Comparison of ENCODE assay signal across 12 cellular contexts in the genomic region with DNA sequence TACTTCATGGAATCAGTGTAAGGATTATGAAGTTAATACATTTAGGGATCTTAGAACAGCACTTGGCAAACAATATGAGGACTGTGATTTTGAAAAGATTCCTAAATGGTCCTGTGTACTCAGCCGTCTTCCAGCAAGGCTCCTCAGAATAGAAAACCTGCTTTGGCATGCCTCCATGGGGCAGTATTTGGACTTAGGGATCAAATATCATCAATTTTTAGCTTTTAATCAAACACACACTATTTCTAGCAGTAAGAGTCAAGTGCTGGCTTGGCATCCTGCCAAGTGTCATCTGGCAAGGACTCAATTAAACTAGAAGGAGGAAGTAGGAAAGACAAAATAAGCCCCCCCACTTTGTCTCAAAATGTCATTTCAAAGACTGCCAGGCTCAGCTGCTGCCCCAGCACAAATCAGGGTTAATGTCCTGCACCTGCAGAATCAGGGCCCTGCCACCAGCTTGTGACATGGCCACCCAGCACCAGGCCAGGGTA. TPM values are rescaled to one million over a fixed set of nuclear protein-coding genes. Genes with fewer than 3 reads are reported as not detected.
A peak's percentile ranks its signal among the peaks of the same experiment; 100 is the strongest.
DNase-seq lines count a peak whose midpoint lies in the region; ATAC-seq, FAIRE-seq and TF ChIP-seq lines count a peak whose summit lies in the region.
"Had no signal": no experiment of that assay in that cellular context is flagged by ENCODE, and none has a peak within 500 bp of the region (broad histone marks: within the 10 kb centered on the region; RNA-seq: fewer than 3 reads in every experiment).

No MANE protein-coding gene starts in this region.

- H3K4me3 ChIP-seq in GM12878, result no peak overlapping the region
- no peak overlapping the region for H3K4me3 ChIP-seq in mucosa of descending colon
- no peak overlapping the region for H3K4me3 ChIP-seq in naive thymus-derived CD4-positive, alpha-beta T cell (ENCODE audit: low read length)

- no peak overlapping the region for H3K27ac Mint-ChIP-seq in naive thymus-derived CD4-positive, alpha-beta T cell

- DNase-seq in DMS153 treated with DMSO at 0.1 percent for 48 hours (lab: John Stamatoyannopoulos, UW; ENCODE audit: unreplicated experiment), result peak; percentile 78
- peak; percentile 40 for DNase-seq in NCI-H2029 (lab: John Stamatoyannopoulos, UW)
- DNase-seq in GM12878 (ENCODE audit: low read depth, low spot score), result no peak
- peak in 2 of 3 donors; percentile 47 to 74 for DNase-seq in mucosa of descending colon
- DNase-seq in activated gamma-delta T cell treated with Interleukin-2 at 50 U/mL for 16 hours, result no peak
- no peak for DNase-seq in SW480 (ENCODE audit: low spot score)
- DNase-seq in naive thymus-derived CD4-positive, alpha-beta T cell, result no peak
- no peak for DNase-seq in stimulated activated CD4-positive, alpha-beta T cell treated with anti-CD3 and anti-CD28 coated beads, Interleukin-12 subunit alpha, Interleukin-12 subunit beta, amount 100 ng/mL, for 4 hours
- DNase-seq: retina; stimulated activated naive CD8-positive, alpha-beta T cell treated with anti-CD3 and anti-CD28 coated beads, Interleukin-15, Interleukin-2, amounts not matched to agents 100 U/mL and 50 U/mL, for 24 hours had no signal

- H3K79me2 ChIP-seq in GM12878 (ENCODE audit: control insufficient read depth, insufficient read depth, low read length), result no peaks in the 10 kb centered on the region

- H3K36me3 ChIP-seq in GM12878 (ENCODE audit: control insufficient read depth in 2 of 2, insufficient read depth in 2 of 2, low read length in 1 of 2), result no peaks in the 10 kb centered on the region
- no peaks in the 10 kb centered on the region for H3K36me3 ChIP-seq in mucosa of descending colon (ENCODE audit: low read depth)
- no peaks in the 10 kb centered on the region for H3K36me3 ChIP-seq in naive thymus-derived CD4-positive, alpha-beta T cell (ENCODE audit: control insufficient read depth in 2 of 3, insufficient read depth in 3 of 3, low read length in 3 of 3)

- in situ Hi-C loops in GM12878 (cut with MboI), result no loop called here

- no peaks in the 10 kb centered on the region for H3K4me1 Mint-ChIP-seq in naive thymus-derived CD4-positive, alpha-beta T cell

- SMC1A ChIA-PET in GM12878 (lab: Charles Lee; ENCODE audit: uncharacterized antibody, unreplicated experiment), result interaction anchor here (0.6 to 2.4 kb wide), 6 partner anchors 12 to 408 kb away, joined by 3 to 11 read pairs (median 4); no protein-coding TSS in a partner anchor

- no peaks in the 10 kb centered on the region for H3K4me1 ChIP-seq in GM12878 (ENCODE audit: control insufficient read depth, insufficient read depth, low read length)
- H3K4me1 ChIP-seq in mucosa of descending colon (ENCODE audit: low read depth), result peaks cover 3% of the 10 kb centered on the region
- no peaks in the 10 kb centered on the region for H3K4me1 ChIP-seq in naive thymus-derived CD4-positive, alpha-beta T cell (ENCODE audit: control insufficient read depth in 2 of 2, insufficient read depth in 2 of 2, low read length in 2 of 2)

- CTCF ChIA-PET in GM12878 (lab: Yijun Ruan, JAX), result interaction anchor here (2.3 to 3.1 kb wide), 3 partner anchors 9 to 406 kb away, joined by 11 to 21 read pairs (median 14); no protein-coding TSS in a partner anchor
- CTCF ChIA-PET in naive thymus-derived CD4-positive, alpha-beta T cell (lab: Charles Lee), result no interaction called here

- peaks cover 31 to 48% (median 43%) of the 10 kb centered on the region in 5 donors for H3K27me3 Mint-ChIP-seq in naive thymus-derived CD4-positive, alpha-beta T cell

- RAD21 ChIA-PET in GM12878 (lab: Charles Lee; ENCODE audit: unreplicated experiment), result interaction anchor here (1.0 kb wide), 1 partner anchor 23 kb away, joined by 3 read pairs; no protein-coding TSS in a partner anchor

- TF ChIP-seq CTCF in GM12878 (IDR thresholded peaks at IDR 0.05 in 2 of 3, conservative IDR thresholded peaks at IDR 0.05 in 1 of 3; ENCODE audit: control insufficient read depth in 2 of 3, extremely low read depth in 1 of 3, insufficient read depth in 1 of 3, low read depth in 3 of 3, low read length in 3 of 3) (no peak), mucosa of descending colon (IDR thresholded peaks at IDR 0.05) (no peak)

- no peak for TF ChIP-seq POLR2A in GM12878 (IDR thresholded peaks at IDR 0.05; ENCODE audit: low read depth, low read length)

- TF ChIP-seq RAD21 in GM12878 (IDR thresholded peaks at IDR 0.05; ENCODE audit: insufficient read depth, low read depth, low read length), result no peak

- FAIRE-seq in GM12878 (lab: Jason Lieb, UNC), result no peak

- H4K20me1 ChIP-seq in GM12878 (ENCODE audit: control insufficient read depth, insufficient read depth), result no peaks in the 10 kb centered on the region

- intact Hi-C loops in GM12878 (cut with micrococcal nuclease; ENCODE audit: unreplicated experiment) (loop anchor here (10.0 kb wide), 1 partner anchor 925 kb away; no protein-coding TSS in a partner anchor), mucosa of descending colon (cut with DNase I, micrococcal nuclease) (no loop called here)
- intact Hi-C loops in naive thymus-derived CD4-positive, alpha-beta T cell (cut with micrococcal nuclease), result loop anchor here in 1 of 2 donors (10.0 kb wide), 1 partner anchor 185 kb away; the partner anchor contains the start of gene PLEKHG1

- no peak overlapping the region for H3K4me2 ChIP-seq in GM12878 (ENCODE audit: control insufficient read depth, insufficient read depth)

- no peak overlapping the region for H3K9ac ChIP-seq in GM12878 (ENCODE audit: control insufficient read depth, insufficient read depth, low read length)

- H3K9me3 ChIP-seq in GM12878 (replicated peaks; ENCODE audit: control insufficient read depth, insufficient read depth, low read length), result peaks cover 6% of the 10 kb centered on the region; the same call in 2 of the 3 replicates
- no peaks in the 10 kb centered on the region for H3K9me3 ChIP-seq in mucosa of descending colon
- no peaks in the 10 kb centered on the region for H3K9me3 ChIP-seq in naive thymus-derived CD4-positive, alpha-beta T cell (ENCODE audit: control insufficient read depth in 2 of 3, low read length in 3 of 3)

- peaks cover 0 to 23% (median 9%) of the 10 kb centered on the region in 11 donors for H3K9me3 Mint-ChIP-seq in naive thymus-derived CD4-positive, alpha-beta T cell

- no peak overlapping the region for H3K27ac ChIP-seq in GM12878 (ENCODE audit: control insufficient read depth, insufficient read depth)
- H3K27ac ChIP-seq in naive thymus-derived CD4-positive, alpha-beta T cell (ENCODE audit: low read depth, low read length), result no peak overlapping the region

- no peak overlapping the region for H2AFZ ChIP-seq in GM12878 (ENCODE audit: control insufficient read depth, low read depth, low read length)

- H3K27me3 ChIP-seq in GM12878 (replicated peaks in 1 of 2; ENCODE audit: control insufficient read depth in 2 of 2, insufficient read depth in 2 of 2, low read length in 1 of 2), result no peaks in the 10 kb centered on the region; a peak in 2 of 4 replicates
- H3K27me3 ChIP-seq in naive thymus-derived CD4-positive, alpha-beta T cell (ENCODE audit: control insufficient read depth in 2 of 2, insufficient read depth in 2 of 2, low read length in 2 of 2), result no peaks in the 10 kb centered on the region

- POLR2A ChIA-PET in GM12878 (lab: Charles Lee), result no interaction called here
- POLR2A ChIA-PET in naive thymus-derived CD4-positive, alpha-beta T cell (lab: Charles Lee), result no interaction called here

- TF ChIP-seq EP300 in GM12878 (IDR thresholded peaks at IDR 0.05; ENCODE audit: borderline replicate concordance in 1 of 2, control insufficient read depth in 1 of 2, low read depth in 2 of 2, low read length in 2 of 2), result no peak

- WGBS in GM12878 (ENCODE audit: insufficient coverage, insufficient replicate concordance, low lambda C conversion rate, missing lambda C conversion rate), result 0% methylated on average over 1 of the region's 1 CpG

- ATAC-seq in GM12878 (no peak), mucosa of descending colon (peak; percentile 27)
- no peak for ATAC-seq in naive thymus-derived CD4-positive, alpha-beta T cell
- ATAC-seq: stimulated activated naive CD8-positive, alpha-beta T cell treated with anti-CD3 and anti-CD28 coated beads, Interleukin-15, Interleukin-2, amounts not matched to agents 100 U/mL and 50 U/mL, for 24 hours had no signal

- H3K36me3 Mint-ChIP-seq in naive thymus-derived CD4-positive, alpha-beta T cell, result no peaks in the 10 kb centered on the region

- no peak overlapping the region for H3K4me3 Mint-ChIP-seq in naive thymus-derived CD4-positive, alpha-beta T cell

- no TSS peak for BruUV-seq in GM12878 (replicated peaks; lab: Mats Ljungman, UMichigan)

TF ChIP-seq in GM12878, 131 proteins besides CTCF, POLR2A, EP300 and RAD21:
- TF ChIP-seq SMAD1 (IDR thresholded peaks at IDR 0.05; ENCODE audit: low read depth, partially characterized antibody), result peak; percentile 85
- 0 out of 4 replicates have a peak, but pooled peaks of 1 of the 2 experiments have one; percentile 8 for TF ChIP-seq BHLHE40 (IDR thresholded peaks at IDR 0.05; ENCODE audit: borderline replicate concordance in 1 of 2, low read depth in 2 of 2, low read length in 1 of 2)
- TF ChIP-seq MYC (IDR thresholded peaks at IDR 0.05; ENCODE audit: insufficient read depth, insufficient read length, insufficient replicate concordance, low read length, severe bottlenecking), result no peak
- TF ChIP-seq SRF (IDR thresholded peaks at IDR 0.05; ENCODE audit: low read depth in 2 of 2, low read length in 2 of 2), result no peak
TF ChIP-seq in GM12878: peak in this region for 2.

RNA-seq across cellular contexts. Expression of gene IYD, which starts 40.8 kb away (rescaled TPM):
- not detected in 2 replicates for total RNA-seq in GM12878 (2013; cell fraction: nucleolus; rRNA removed)
- total RNA-seq in GM12878 (2014; rRNA removed) (not detected in 2 replicates), GM12878 (2014; rRNA removed; fragmentation: Illumina TruSeq; extraction: Trizol) (not detected in 2 replicates), GM12878 (2021) (0.24 TPM in 1 of 2 replicates, not detected in the other), mucosa of descending colon (10 to 100 TPM in 2 of 3 donors, 1 to 10 TPM in 1; 7.5 to 25.3 (median 15.3) TPM)
- not detected for polyA plus RNA-seq in GM12878 (2011; ENCODE audit: low read depth)
- polyA plus RNA-seq in GM12878 (2011; rRNA removed) (0.03 and 0.07 TPM in 2 replicates), GM12878 (2014; fragmentation: Illumina TruSeq; extraction: Trizol) (not detected in 2 replicates), GM12878 (2014; fragmentation: Nextera tagmentation; extraction: Ambion mirVana) (not detected), GM12878 (2014; rRNA removed) (not detected in 2 replicates), GM12878 (2016; fragmentation: Nextera tagmentation; extraction: Ambion mirVana) (not detected)
- under 0.01 and 0.01 TPM in 2 replicates for polyA plus RNA-seq in GM12878 (2011; cell fraction: cytosol; rRNA removed)
- polyA plus RNA-seq in GM12878 (2011; cell fraction: nucleus; rRNA removed), result 0.01 and 0.03 TPM in 2 replicates
- not detected in 2 replicates for polyA plus RNA-seq in GM12878 (2012)
- not detected in 2 replicates for polyA minus RNA-seq in GM12878 (2011; rRNA and poly(A)+ RNA removed)
- not detected in 2 replicates for polyA minus RNA-seq in GM12878 (2011; cell fraction: cytosol; rRNA and poly(A)+ RNA removed)
- polyA minus RNA-seq in GM12878 (2011; cell fraction: nucleus; rRNA and poly(A)+ RNA removed), result not detected in 2 replicates
- total RNA-seq in naive thymus-derived CD4-positive, alpha-beta T cell, result not detected
- polyA plus RNA-seq in naive thymus-derived CD4-positive, alpha-beta T cell, result not detected
- total RNA-seq: activated CD8-positive, alpha-beta memory T cell treated with anti-CD3 and anti-CD28 coated beads for 36 hours; cerebellum had no signal

Comparison
In these comparisons a context has a peak if more than half of its experiments do, and no peak if none do; other contexts are left out.
1. DNase-seq: peak in DMS153 treated with DMSO at 0.1 percent for 48 hours (single experiment), NCI-H2029 (single experiment) and mucosa of descending colon (2 of 3); none in GM12878 (single experiment), activated gamma-delta T cell treated with Interleukin-2 at 50 U/mL for 16 hours (single experiment), SW480 (single experiment), naive thymus-derived CD4-positive, alpha-beta T cell (0 of 9) and stimulated activated CD4-positive, alpha-beta T cell treated with anti-CD3 and anti-CD28 coated beads, Interleukin-12 subunit alpha, Interleukin-12 subunit beta, amount 100 ng/mL, for 4 hours (single experiment).
2. RNA of gene IYD, which starts 40.8 kb away (total RNA-seq): 7.5 to 25.3 TPM in mucosa of descending colon; 0.24 TPM in GM12878 and not detected in naive thymus-derived CD4-positive, alpha-beta T cell; every median in the first group is over 4 times any median in the second.